Comparison of ENCODE assay signal across 27 cellular contexts in genomic region chr7:4828720-4829383, GRCh38. TPM values are rescaled to one million over a fixed set of nuclear protein-coding genes. Genes with fewer than 3 reads are reported as not detected.
DNase-seq lines count a peak whose midpoint lies in the region; ATAC-seq and TF ChIP-seq lines count a peak whose summit lies in the region.
"Had no signal": no experiment of that assay in that cellular context is flagged by ENCODE, and none has a peak within 500 bp of the region (broad histone marks: within the 10 kb centered on the region; RNA-seq: fewer than 3 reads in every experiment).

No MANE protein-coding gene starts in this region.

- H3K4me3 ChIP-seq in AG04450 (ENCODE audit: low read depth, low read length) = no peak overlapping the region
- H3K4me3 ChIP-seq in gastroesophageal sphincter = no peak overlapping the region
- no peak overlapping the region for H3K4me3 ChIP-seq in right cardiac atrium (ENCODE audit: low read length)
- no peak overlapping the region for H3K4me3 ChIP-seq in CD8-positive, alpha-beta memory T cell (ENCODE audit: low read length)
- H3K4me3 ChIP-seq: BLaER1 treated with 17β-estradiol and CSF1 and Interleukin-3, amounts not matched to agents 10 nM and 100 nM; SK-N-MC had no signal

- H3K4me1 ChIP-seq in gastroesophageal sphincter (no peaks in the 10 kb centered on the region), right cardiac atrium (ENCODE audit: control insufficient read depth, insufficient read depth, low read length) (no peaks in the 10 kb centered on the region)
- H3K4me1 ChIP-seq in CD8-positive, alpha-beta memory T cell (ENCODE audit: insufficient read depth, low read length) = no peaks in the 10 kb centered on the region

- ATAC-seq in gastroesophageal sphincter (peak; percentile 41), right cardiac atrium (peak in 1 of 2 donors; percentile 62), GM19463 (IDR thresholded peaks at IDR 0.05; ENCODE audit: unreplicated experiment) (no peak)
- ATAC-seq: Panc1 had no signal

- no peak overlapping the region for H3K4me3 Mint-ChIP-seq in CD8-positive, alpha-beta memory T cell
- H3K4me3 Mint-ChIP-seq: CD4-positive, alpha-beta T cell; IgD-negative memory B cell had no signal

- H3K27ac ChIP-seq in AG04450 (ENCODE audit: low read depth, low read length) (peak overlapping the region; percentile 21), gastroesophageal sphincter (no peak overlapping the region), right cardiac atrium (ENCODE audit: low read length) (no peak overlapping the region)
- H3K27ac ChIP-seq in CD8-positive, alpha-beta memory T cell (ENCODE audit: low read depth, low read length) = no peak overlapping the region
- H3K27ac ChIP-seq: BLaER1 treated with 17β-estradiol and CSF1 and Interleukin-3, amounts not matched to agents 10 nM and 100 nM; KMS-11; RWPE1; SK-N-MC had no signal

- TF ChIP-seq POLR2A in gastroesophageal sphincter (IDR thresholded peaks at IDR 0.05) = no peak

- H3K9me3 ChIP-seq in AG04450 (ENCODE audit: control insufficient read depth, insufficient read depth, low read length) (no peaks in the 10 kb centered on the region; the same call in 1 of the 2 replicates), gastroesophageal sphincter (no peaks in the 10 kb centered on the region), right cardiac atrium (ENCODE audit: control insufficient read depth, low read length) (no peaks in the 10 kb centered on the region)
- H3K9me3 ChIP-seq in CD8-positive, alpha-beta memory T cell (ENCODE audit: low read length) = no peaks in the 10 kb centered on the region
- H3K9me3 ChIP-seq: BLaER1 treated with 17β-estradiol and CSF1 and Interleukin-3, amounts not matched to agents 10 nM and 100 nM had no signal

- H3K36me3 ChIP-seq in gastroesophageal sphincter = peaks cover 0 to 5% of the 10 kb centered on the region in 2 donors
- H3K36me3 ChIP-seq in CD8-positive, alpha-beta memory T cell (ENCODE audit: insufficient read depth, low read length) = no peaks in the 10 kb centered on the region

- CTCF ChIA-PET in AG04450 (lab: Charles Lee) = interaction anchor here (0.6 to 1.3 kb wide), 2 partner anchors 52 to 257 kb away, joined by 4 to 5 read pairs; no protein-coding TSS in a partner anchor
- CTCF ChIA-PET in CD8-positive, alpha-beta memory T cell (lab: Charles Lee) = interaction anchor here (5.6 kb wide), 1 partner anchor 256 kb away, joined by 27 read pairs; no protein-coding TSS in a partner anchor

- DNase-seq in AG04450 (ENCODE audit: low read depth, low spot score) (no peak), right cardiac atrium (peak in 2 of 3 donors; percentile 49), posterior vena cava (ENCODE audit: low spot score) (peak; percentile 67), OCI-M1 (lab: John Stamatoyannopoulos, UW) (no peak)
- no peak for DNase-seq in activated CD8-positive, alpha-beta memory T cell treated with anti-CD3 and anti-CD28 coated beads for 24 hours
- DNase-seq in CD8-positive, alpha-beta memory T cell = no peak
- DNase-seq: AML-193; CD4-positive, alpha-beta T cell; COR-L47; HCEC 1CT; NCI-H1048; NCI-H1417; NCI-H1694; NCI-H2029 treated with DMSO at 0.1 percent for 48 hours; NCI-H446 treated with DMSO at 0.1 percent for 48 hours; NCI-H526; NCI-H82; NK-92 treated with Interleukin-12 subunit alpha and Interleukin-12 subunit beta, amount 100 ng/mL, for 24 hours; SIG-M5 had no signal

- H3K4me1 Mint-ChIP-seq in CD8-positive, alpha-beta memory T cell = peaks cover 0 to 6% (median 4%) of the 10 kb centered on the region in 3 donors

- H3K27me3 Mint-ChIP-seq in CD8-positive, alpha-beta memory T cell = peaks cover 3% of the 10 kb centered on the region in 2 donors

- intact Hi-C loops in right cardiac atrium (cut with DNase I) = no loop called here
- intact Hi-C loops in posterior vena cava (cut with DNase I) = no loop called here

- POLR2A ChIA-PET in AG04450 (lab: Yijun Ruan, JAX) = interaction anchor here (0.5 kb wide), 1 partner anchor 124 kb away, joined by 3 read pairs; no protein-coding TSS in a partner anchor
- POLR2A ChIA-PET in CD8-positive, alpha-beta memory T cell (lab: Charles Lee) = no interaction called here

- TF ChIP-seq CTCF in AG04450 (IDR thresholded peaks at IDR 0.05; ENCODE audit: low read depth, low read length) (no peak), gastroesophageal sphincter (IDR thresholded peaks at IDR 0.05) (no peak)

- 74 to 80% methylated on average over 3 to 11 of the region's 17 CpGs for WGBS in gastroesophageal sphincter (ENCODE audit: low coverage in 1 of 2), 2 donors
- WGBS in right cardiac atrium = 73% methylated on average over 17 of the region's 17 CpGs

- no peaks in the 10 kb centered on the region for H3K9me3 Mint-ChIP-seq in CD8-positive, alpha-beta memory T cell
- H3K9me3 Mint-ChIP-seq: CD4-positive, alpha-beta T cell had no signal

- H3K27me3 ChIP-seq in AG04450 (ENCODE audit: control insufficient read depth, insufficient read depth, low read length) = peaks cover 2% of the 10 kb centered on the region
- no peaks in the 10 kb centered on the region for H3K27me3 ChIP-seq in gastroesophageal sphincter
- no peaks in the 10 kb centered on the region for H3K27me3 ChIP-seq in right cardiac atrium (ENCODE audit: control insufficient read depth, insufficient read depth)
- no peaks in the 10 kb centered on the region for H3K27me3 ChIP-seq in CD8-positive, alpha-beta memory T cell (ENCODE audit: insufficient read depth, low read length, poor library complexity, severe bottlenecking)
- H3K27me3 ChIP-seq: BLaER1 treated with 17β-estradiol and CSF1 and Interleukin-3, amounts not matched to agents 10 nM and 100 nM had no signal

- no peak overlapping the region for H3K27ac Mint-ChIP-seq in CD8-positive, alpha-beta memory T cell
- H3K27ac Mint-ChIP-seq: CD4-positive, alpha-beta T cell; IgD-negative memory B cell had no signal

- no peak for TF ChIP-seq EP300 in gastroesophageal sphincter (IDR thresholded peaks at IDR 0.05)

- no peaks in the 10 kb centered on the region for H3K36me3 Mint-ChIP-seq in CD8-positive, alpha-beta memory T cell
- H3K36me3 Mint-ChIP-seq: IgD-negative memory B cell had no signal

RNA-seq across cellular contexts. Expression of gene PAPOLB, which starts 33.0 kb away (rescaled TPM):
- polyA plus RNA-seq in AG04450 (2011; rRNA removed) (not detected in 2 replicates), right cardiac atrium (0.16 TPM)
- polyA minus RNA-seq in AG04450 (2011; rRNA and poly(A)+ RNA removed) = not detected in 2 replicates
- total RNA-seq in gastroesophageal sphincter (under 1 TPM in 3 of 4 donors, not detected in 1; 0.13 to 0.31 (median 0.19) TPM), right cardiac atrium (under 1 TPM; 0.23 to 0.39 (median 0.30) TPM), posterior vena cava (under 1 TPM; 0.19 to 0.24 TPM)
- total RNA-seq in CD8-positive, alpha-beta memory T cell = not detected
- not detected for polyA plus RNA-seq in CD8-positive, alpha-beta memory T cell
- total RNA-seq: CD4-positive, alpha-beta T cell had no signal
- polyA plus RNA-seq: IgD-negative memory B cell had no signal

RNA-seq across cellular contexts. Expression of gene AP5Z1, which starts 53.4 kb away (rescaled TPM):
- polyA plus RNA-seq in AG04450 (2011; rRNA removed) (12.6 and 18.9 TPM in 2 replicates), right cardiac atrium (12.4 TPM)
- polyA minus RNA-seq in AG04450 (2011; rRNA and poly(A)+ RNA removed) = 7.6 and 11.1 TPM in 2 replicates
- total RNA-seq in gastroesophageal sphincter (10 to 100 TPM; 13.0 to 33.9 (median 26.8) TPM), right cardiac atrium (10 to 100 TPM; 10.5 to 17.3 (median 15.2) TPM), posterior vena cava (10 to 100 TPM; 27.8 to 29.0 TPM)
- total RNA-seq in CD8-positive, alpha-beta memory T cell = 10 to 100 TPM; 47.8 to 49.8 TPM
- polyA plus RNA-seq in CD8-positive, alpha-beta memory T cell = 38.9 TPM

RNA-seq across cellular contexts. Expression of gene RADIL, which starts 54.7 kb away (rescaled TPM):
- polyA plus RNA-seq in AG04450 (2011; rRNA removed) (0.07 and 0.31 TPM in 2 replicates), right cardiac atrium (4.7 TPM)
- polyA minus RNA-seq in AG04450 (2011; rRNA and poly(A)+ RNA removed) = 0.32 TPM in 1 of 2 replicates, not detected in the other
- total RNA-seq in gastroesophageal sphincter (10 to 100 TPM in 2 of 4 donors, 1 to 10 TPM in 2; 4.4 to 11.4 (median 8.8) TPM), right cardiac atrium (10 to 100 TPM in 2 of 4 donors, 1 to 10 TPM in 2; 6.9 to 12.0 (median 9.4) TPM), posterior vena cava (1 to 10 TPM; 4.3 to 5.0 TPM)
- total RNA-seq in CD8-positive, alpha-beta memory T cell = under 1 TPM; 0.04 to 0.20 TPM
- not detected for polyA plus RNA-seq in CD8-positive, alpha-beta memory T cell
- total RNA-seq: CD4-positive, alpha-beta T cell had no signal
- polyA plus RNA-seq: IgD-negative memory B cell had no signal

Comparison
In these comparisons a context has a peak if more than half of its experiments do, and no peak if none do; other contexts are left out.
1. DNase-seq: peak in right cardiac atrium (2 of 3) and posterior vena cava (single experiment); none in AG04450 (single experiment), OCI-M1 (single experiment), activated CD8-positive, alpha-beta memory T cell treated with anti-CD3 and anti-CD28 coated beads for 24 hours (single experiment) and CD8-positive, alpha-beta memory T cell (0 of 5).
2. RNA of gene RADIL, which starts 54.7 kb away (total RNA-seq): 4.4 to 11.4 TPM in gastroesophageal sphincter, 6.9 to 12.0 TPM in right cardiac atrium and 4.3 to 5.0 TPM in posterior vena cava; 0.04 to 0.20 TPM in CD8-positive, alpha-beta memory T cell; every median in the first group is over 4 times any median in the second.